10 cellular contexts compared by ENCODE assay signal in the genomic region with DNA sequence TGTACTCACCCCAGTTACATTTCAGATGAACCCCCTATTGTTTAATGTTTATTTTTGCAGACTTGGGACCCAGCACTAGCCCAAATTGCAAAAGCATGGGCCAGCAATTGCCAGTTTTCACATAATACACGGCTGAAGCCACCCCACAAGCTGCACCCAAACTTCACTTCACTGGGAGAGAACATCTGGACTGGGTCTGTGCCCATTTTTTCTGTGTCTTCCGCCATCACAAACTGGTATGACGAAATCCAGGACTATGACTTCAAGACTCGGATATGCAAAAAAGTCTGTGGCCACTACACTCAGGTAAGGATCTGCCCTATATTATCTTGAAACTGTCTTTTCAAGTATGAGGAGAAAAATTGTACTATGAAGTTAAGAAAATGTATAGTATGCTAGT. TPM values are rescaled to one million over a fixed set of nuclear protein-coding genes. Genes with fewer than 3 reads are reported as not detected.
DNase-seq lines count a peak whose midpoint lies in the region; ATAC-seq, FAIRE-seq and TF ChIP-seq lines count a peak whose summit lies in the region.
"Had no signal": no experiment of that assay in that cellular context is flagged by ENCODE, and none has a peak within 500 bp of the region (broad histone marks: within the 10 kb centered on the region; RNA-seq: fewer than 3 reads in every experiment).

No MANE protein-coding gene starts in this region.

- no peak for TF ChIP-seq POLR2A in endothelial cell of umbilical vein (IDR thresholded peaks at IDR 0.05; ENCODE audit: low read depth, low read length)
- no peak for TF ChIP-seq POLR2A in sigmoid colon (IDR thresholded peaks at IDR 0.05)

- H3K9ac ChIP-seq in endothelial cell of umbilical vein (replicated peaks; ENCODE audit: extremely low read depth, insufficient read depth, low read length): peak overlapping the region; percentile 86

- BruUV-seq in endothelial cell of umbilical vein (replicated peaks; lab: Mats Ljungman, UMichigan): no TSS peak

- peak overlapping the region; percentile 37 to 79 (median 47) for H3K4me3 ChIP-seq in endothelial cell of umbilical vein (replicated peaks in 1 of 3; ENCODE audit: insufficient read depth in 1 of 3, low read depth in 1 of 3, low read length in 3 of 3)
- peak overlapping the region; percentile 25 to 56 (median 44) for H3K4me3 ChIP-seq in sigmoid colon

- POLR2A ChIA-PET in endothelial cell of umbilical vein (lab: Charles Lee): interaction anchor here (0.7 to 1.9 kb wide), 3 partner anchors 12 to 954 kb away, joined by 4 to 7 read pairs (median 5); no protein-coding TSS in a partner anchor

- DNase-seq in ELR (ENCODE audit: low read depth) (peak; percentile 59), NOMO-1 treated with DMSO at 0.1 percent for 48 hours (lab: John Stamatoyannopoulos, UW; ENCODE audit: unreplicated experiment) (peak; percentile 31), endothelial cell of umbilical vein (ENCODE audit: low read depth, low spot score) (no peak), sigmoid colon (no peak)
- DNase-seq in effector CD4-positive, alpha-beta T cell: no peak
- DNase-seq: GOT3 had no signal

- H3K4me2 ChIP-seq in endothelial cell of umbilical vein (ENCODE audit: insufficient read depth, low read length): peak overlapping the region; percentile 98

- H4K20me1 ChIP-seq in endothelial cell of umbilical vein (replicated peaks; ENCODE audit: control insufficient read depth, extremely low read depth, insufficient read depth, low read length): no peaks in the 10 kb centered on the region

- dilution Hi-C loops in endothelial cell of umbilical vein (cut with MboI; ENCODE audit: extremely low pct_ligation_motif_present, low sequenced_read_pairs): no loop called here

- H3K9me1 ChIP-seq in endothelial cell of umbilical vein (replicated peaks; ENCODE audit: control insufficient read depth, extremely low read depth, insufficient read depth, low read length): no peaks in the 10 kb centered on the region

- H2AFZ ChIP-seq in endothelial cell of umbilical vein (ENCODE audit: low read depth, low read length): no peak overlapping the region

- intact Hi-C loops in endothelial cell of umbilical vein (cut with micrococcal nuclease): loop anchor here (2.0 to 10.0 kb wide), 2 partner anchors 35 to 1103 kb away; no protein-coding TSS in a partner anchor
- intact Hi-C loops in sigmoid colon (cut with DNase I): no loop called here

- peak overlapping the region; percentile 80 for H3K27ac ChIP-seq in endothelial cell of umbilical vein (ENCODE audit: insufficient read depth, low read depth, low read length)
- peak overlapping the region; percentile 74 to 87 (median 76) for H3K27ac ChIP-seq in sigmoid colon

- H3K36me3 ChIP-seq in endothelial cell of umbilical vein (ENCODE audit: control insufficient read depth in 2 of 2, extremely low read depth in 1 of 2, insufficient read depth in 2 of 2, low read length in 2 of 2): peaks cover 0 to 2% of the 10 kb centered on the region in 2 experiments
- H3K36me3 ChIP-seq in sigmoid colon: no peaks in the 10 kb centered on the region

- no peak for TF ChIP-seq CTCF in endothelial cell of umbilical vein (IDR thresholded peaks at IDR 0.05; ENCODE audit: extremely low read depth in 1 of 2, insufficient read depth in 1 of 2, low read depth in 1 of 2, low read length in 2 of 2)
- TF ChIP-seq CTCF in sigmoid colon (IDR thresholded peaks at IDR 0.05): no peak

- H3K79me2 ChIP-seq in endothelial cell of umbilical vein (ENCODE audit: control insufficient read depth, insufficient read depth, low read length): peaks cover 36% of the 10 kb centered on the region

- FAIRE-seq in endothelial cell of umbilical vein (lab: Jason Lieb, UNC): no peak
- FAIRE-seq: TTC549 had no signal

- WGBS in sigmoid colon, 2 donors: 60 to 77% methylated on average over 4 of the region's 4 CpGs

- CTCF ChIA-PET in endothelial cell of umbilical vein (lab: Charles Lee): interaction anchor here (0.6 to 3.8 kb wide), 4 partner anchors 44 to 793 kb away, joined by 3 to 25 read pairs (median 3); a partner anchor contains a TSS

- TF ChIP-seq EP300 in sigmoid colon (IDR thresholded peaks at IDR 0.05): no peak

- no peak for ATAC-seq in GM21447 (IDR thresholded peaks at IDR 0.05; ENCODE audit: unreplicated experiment)
- no peak for ATAC-seq in HG02623 (IDR thresholded peaks at IDR 0.05; ENCODE audit: unreplicated experiment)
- no peak for ATAC-seq in HG02610 (IDR thresholded peaks at IDR 0.05; ENCODE audit: unreplicated experiment)

- H3K9me3 ChIP-seq in endothelial cell of umbilical vein (replicated peaks; ENCODE audit: control insufficient read depth, insufficient read depth, low read length) (no peaks in the 10 kb centered on the region), sigmoid colon (no peaks in the 10 kb centered on the region)

- no peaks in the 10 kb centered on the region for H3K27me3 ChIP-seq in endothelial cell of umbilical vein (ENCODE audit: control insufficient read depth in 2 of 2, insufficient read depth in 2 of 2, low read length in 2 of 2)
- H3K27me3 ChIP-seq in sigmoid colon: no peaks in the 10 kb centered on the region

- H3K4me1 ChIP-seq in endothelial cell of umbilical vein (ENCODE audit: control insufficient read depth, extremely low read depth, insufficient read depth, low read length) (peaks cover 29% of the 10 kb centered on the region), sigmoid colon (peaks cover 0 to 57% (median 44%) of the 10 kb centered on the region in 4 donors)

TF ChIP-seq in endothelial cell of umbilical vein, 7 proteins besides CTCF, POLR2A, EP300 and RAD21:
- TF ChIP-seq EZH2 (IDR thresholded peaks at IDR 0.05; ENCODE audit: borderline replicate concordance, low read depth, low read length, severe bottlenecking) (no peak), FOS (IDR thresholded peaks at IDR 0.05; ENCODE audit: borderline replicate concordance, insufficient read depth, low read length) (no peak), POLR2AphosphoS5 (IDR thresholded peaks at IDR 0.05; ENCODE audit: insufficient read depth, low read depth, low read length) (no peak), JUN (IDR thresholded peaks at IDR 0.05; ENCODE audit: borderline replicate concordance, insufficient read depth, insufficient read length, low read depth) (no peak), GATA2 (IDR thresholded peaks at IDR 0.05; ENCODE audit: insufficient read depth, insufficient read length, low read depth, low read length) (no peak), MYC (IDR thresholded peaks at IDR 0.05; ENCODE audit: low read depth, low read length) (no peak)
- TF ChIP-seq, protein P1, sequence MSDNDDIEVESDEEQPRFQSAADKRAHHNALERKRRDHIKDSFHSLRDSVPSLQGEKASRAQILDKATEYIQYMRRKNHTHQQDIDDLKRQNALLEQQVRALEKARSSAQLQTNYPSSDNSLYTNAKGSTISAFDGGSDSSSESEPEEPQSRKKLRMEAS (IDR thresholded peaks at IDR 0.05; ENCODE audit: insufficient read depth, insufficient read length): no peak

RNA-seq across cellular contexts. Expression of a gene that starts 1.2 kb away (rescaled TPM):
- total RNA-seq in endothelial cell of umbilical vein (74.1 and 98.8 TPM in 2 replicates), sigmoid colon (10 to 100 TPM; 14.6 to 20.9 (median 17.4) TPM)
- polyA plus RNA-seq in endothelial cell of umbilical vein (108 and 117 TPM in 2 replicates), sigmoid colon (10 to 100 TPM in 1 of 3 donors, 1 to 10 TPM in 2; 4.8 to 12.2 (median 6.2) TPM)
- polyA plus RNA-seq in endothelial cell of umbilical vein (2011; cell fraction: cytosol; rRNA removed): 86.7 and 96.1 TPM in 2 replicates
- polyA plus RNA-seq in endothelial cell of umbilical vein (2011; cell fraction: nucleus; rRNA removed): 71.4 and 88.0 TPM in 2 replicates
- polyA plus RNA-seq in endothelial cell of umbilical vein (2012): 128 and 137 TPM in 2 replicates
- polyA minus RNA-seq in endothelial cell of umbilical vein: 142 and 147 TPM in 2 replicates
- not detected for polyA minus RNA-seq in endothelial cell of umbilical vein (2011; cell fraction: cytosol; rRNA and poly(A)+ RNA removed)
- 93.9 and 123 TPM in 2 replicates for polyA minus RNA-seq in endothelial cell of umbilical vein (2011; cell fraction: nucleus; rRNA and poly(A)+ RNA removed)

RNA-seq across cellular contexts. Expression of a gene that starts 29.6 kb away (rescaled TPM):
- 49.3 and 53.4 TPM in 2 replicates for total RNA-seq in endothelial cell of umbilical vein
- polyA plus RNA-seq in endothelial cell of umbilical vein: 4.3 and 5.9 TPM in 2 replicates
- polyA plus RNA-seq in endothelial cell of umbilical vein (2011; cell fraction: cytosol; rRNA removed): 14.0 and 17.6 TPM in 2 replicates
- 27.4 and 35.7 TPM in 2 replicates for polyA plus RNA-seq in endothelial cell of umbilical vein (2011; cell fraction: nucleus; rRNA removed)
- 36.6 and 57.5 TPM in 2 replicates for polyA plus RNA-seq in endothelial cell of umbilical vein (2012)
- polyA minus RNA-seq in endothelial cell of umbilical vein: 10.1 and 18.1 TPM in 2 replicates
- 8.4 TPM for polyA minus RNA-seq in endothelial cell of umbilical vein (2011; cell fraction: cytosol; rRNA and poly(A)+ RNA removed)
- polyA minus RNA-seq in endothelial cell of umbilical vein (2011; cell fraction: nucleus; rRNA and poly(A)+ RNA removed): 35.2 and 46.3 TPM in 2 replicates
- total RNA-seq in sigmoid colon: 10 to 100 TPM; 12.7 to 40.0 (median 29.5) TPM
- polyA plus RNA-seq in sigmoid colon: 10 to 100 TPM in 2 of 3 donors, 1 to 10 TPM in 1; 9.7 to 20.3 (median 10.8) TPM

Comparison
In these comparisons a context has a peak if more than half of its experiments do, and no peak if none do; other contexts are left out.
1. DNase-seq: peak in ELR (single experiment) and NOMO-1 treated with DMSO at 0.1 percent for 48 hours (single experiment); none in endothelial cell of umbilical vein (single experiment), sigmoid colon (single experiment) and effector CD4-positive, alpha-beta T cell (single experiment).